In the genomic region with DNA sequence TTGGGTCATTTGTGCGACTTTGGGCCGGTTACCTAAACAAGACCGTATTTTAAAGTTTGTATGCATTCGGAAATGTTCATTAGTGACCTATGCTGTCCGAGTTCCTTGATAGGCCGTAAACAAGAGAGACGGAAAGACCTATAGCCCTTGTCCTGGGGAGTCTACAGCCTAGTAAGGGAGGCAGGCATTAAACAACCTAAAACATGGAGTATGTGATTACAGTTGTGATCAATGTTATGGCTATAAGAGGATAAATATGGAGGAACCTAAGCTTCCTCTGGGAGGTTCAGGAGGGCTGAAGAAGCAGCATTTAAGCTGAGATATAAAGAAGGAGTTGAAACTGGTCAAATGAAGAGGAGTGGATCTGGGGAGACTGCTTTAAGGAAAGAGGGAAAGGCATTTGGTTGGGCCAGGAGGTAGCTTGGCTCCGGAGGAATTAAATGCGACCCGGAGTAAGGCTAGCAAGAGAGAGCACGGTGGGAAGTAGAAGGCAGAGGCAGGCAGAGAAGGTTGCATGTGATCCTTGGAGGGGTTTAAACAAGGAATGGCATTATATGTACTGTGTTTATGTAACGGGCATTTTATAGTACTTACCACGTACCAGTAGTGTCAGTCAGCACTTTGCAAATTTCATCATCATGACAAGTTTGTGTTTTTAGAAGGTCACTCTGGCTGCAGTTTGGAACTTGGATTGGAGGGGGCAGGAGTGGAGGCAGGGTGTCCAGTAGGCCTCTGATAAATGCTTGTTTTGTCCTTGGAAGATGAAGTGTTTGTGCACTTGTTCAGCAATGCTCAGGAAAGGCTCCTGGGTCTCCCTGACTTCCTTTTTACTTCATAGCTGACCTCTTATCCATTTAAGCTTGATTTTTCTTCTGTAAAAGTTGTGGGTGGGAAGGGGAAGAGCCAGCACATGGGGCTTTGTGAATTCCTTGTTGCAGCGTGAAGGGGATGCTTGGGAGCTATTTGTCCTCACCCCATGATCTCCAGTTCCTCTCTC, we compare ENCODE assay signal across 6 cellular contexts. TPM values are rescaled to one million over a fixed set of nuclear protein-coding genes. Genes with fewer than 3 reads are reported as not detected.
A peak's percentile ranks its signal among the peaks of the same experiment; 100 is the strongest.
DNase-seq lines count a peak whose midpoint lies in the region; ATAC-seq, FAIRE-seq and TF ChIP-seq lines count a peak whose summit lies in the region.

No MANE protein-coding gene starts in this region.

- H3K4me2 ChIP-seq in osteoblast (ENCODE audit: insufficient read depth, low read length), result peak overlapping the region; percentile 67

- H3K9me3 ChIP-seq in osteoblast (ENCODE audit: low read depth, low read length), result no peaks in the 10 kb centered on the region

- H3K79me2 ChIP-seq in osteoblast (ENCODE audit: insufficient read depth, low read length), result peaks cover 39% of the 10 kb centered on the region

- ATAC-seq in HG02884 (IDR thresholded peaks at IDR 0.05; ENCODE audit: unreplicated experiment), result no peak

- FAIRE-seq in bronchial epithelial cell (lab: Jason Lieb, UNC), result peak; percentile 28

- H4K20me1 ChIP-seq in osteoblast (ENCODE audit: insufficient read depth, low read length), result peaks cover 18% of the 10 kb centered on the region

- H3K27me3 ChIP-seq in bronchial epithelial cell (ENCODE audit: control insufficient read depth, insufficient read depth, low read length) (no peaks in the 10 kb centered on the region), osteoblast (ENCODE audit: insufficient read depth, low read length) (no peaks in the 10 kb centered on the region)

- H3K36me3 ChIP-seq in bronchial epithelial cell (ENCODE audit: control insufficient read depth, insufficient read depth, low read length) (no peaks in the 10 kb centered on the region), osteoblast (ENCODE audit: insufficient read depth, low read length) (no peaks in the 10 kb centered on the region)

- DNase-seq in Jurkat, Clone E6-1 (ENCODE audit: low read depth, low spot score), result no peak
- DNase-seq in bronchial epithelial cell (ENCODE audit: low read depth), result peak; percentile 68
- DNase-seq in osteoblast (ENCODE audit: insufficient read length, low spot score, missing footprints), result peak; percentile 69
- no peak for DNase-seq in NCI-H2107 treated with DMSO at 0.1 percent for 48 hours (lab: John Stamatoyannopoulos, UW; ENCODE audit: unreplicated experiment)
- no peak for DNase-seq in NK-92 (lab: John Stamatoyannopoulos, UW; ENCODE audit: unreplicated experiment)

- no peak for TF ChIP-seq CTCF in bronchial epithelial cell (IDR thresholded peaks at IDR 0.05; ENCODE audit: insufficient read depth, low read length, severe bottlenecking)
- TF ChIP-seq CTCF in osteoblast (IDR thresholded peaks at IDR 0.05; ENCODE audit: extremely low read depth, low read depth, low read length), result no peak

- H2AFZ ChIP-seq in osteoblast (ENCODE audit: low read length), result peak overlapping the region; percentile 21

- H3K4me3 ChIP-seq in Jurkat, Clone E6-1 (ENCODE audit: low read length), result peak overlapping the region; percentile 65
- no peak overlapping the region for H3K4me3 ChIP-seq in bronchial epithelial cell (ENCODE audit: low read depth, low read length)
- H3K4me3 ChIP-seq in osteoblast (ENCODE audit: insufficient read depth, low read length), result peak overlapping the region; percentile 36

- H3K4me1 ChIP-seq in osteoblast (ENCODE audit: insufficient read depth, low read length), result peaks cover 61% of the 10 kb centered on the region

- peak overlapping the region; percentile 96 for H3K27ac ChIP-seq in osteoblast (ENCODE audit: low read depth, low read length)

RNA-seq across cellular contexts. Expression of a gene that starts 1.0 kb away (rescaled TPM):
- polyA plus RNA-seq in Jurkat, Clone E6-1 (2012; ENCODE audit: insufficient read depth, insufficient read length), result 5.4 TPM
- total RNA-seq in bronchial epithelial cell (89.2 and 99.3 TPM in 2 replicates), osteoblast (101 and 105 TPM in 2 replicates)

RNA-seq across cellular contexts. Expression of a gene that starts 25.4 kb away (rescaled TPM):
- polyA plus RNA-seq in Jurkat, Clone E6-1 (2012; ENCODE audit: insufficient read depth, insufficient read length), result 15.1 TPM
- total RNA-seq in bronchial epithelial cell (3.6 and 4.7 TPM in 2 replicates), osteoblast (56.6 and 57.5 TPM in 2 replicates)

RNA-seq across cellular contexts. Expression of a gene that starts 47.6 kb away (rescaled TPM):
- polyA plus RNA-seq in Jurkat, Clone E6-1 (2012; ENCODE audit: insufficient read depth, insufficient read length), result 12.4 TPM
- 25.5 and 33.7 TPM in 2 replicates for total RNA-seq in bronchial epithelial cell
- 23.5 and 28.9 TPM in 2 replicates for total RNA-seq in osteoblast

RNA-seq across cellular contexts. Expression of a gene that starts 48.8 kb away (rescaled TPM):
- polyA plus RNA-seq in Jurkat, Clone E6-1 (2012; ENCODE audit: insufficient read depth, insufficient read length), result 21.7 TPM
- total RNA-seq in bronchial epithelial cell, result 15.3 and 19.1 TPM in 2 replicates
- 16.5 and 19.9 TPM in 2 replicates for total RNA-seq in osteoblast

RNA-seq across cellular contexts. Expression of a gene that starts 54.8 kb away (rescaled TPM):
- 3.5 TPM for polyA plus RNA-seq in Jurkat, Clone E6-1 (2012; ENCODE audit: insufficient read depth, insufficient read length)
- 7.1 and 9.0 TPM in 2 replicates for total RNA-seq in bronchial epithelial cell
- total RNA-seq in osteoblast, result 4.0 and 7.7 TPM in 2 replicates

Comparison
In these comparisons a context has a peak if more than half of its experiments do, and no peak if none do; other contexts are left out.
1. DNase-seq: peak in bronchial epithelial cell (single experiment) and osteoblast (single experiment); none in Jurkat, Clone E6-1 (single experiment), NCI-H2107 treated with DMSO at 0.1 percent for 48 hours (single experiment) and NK-92 (single experiment).
2. RNA of a gene that starts 25.4 kb away (total RNA-seq): 56.6 to 57.5 TPM in osteoblast; 3.6 to 4.7 TPM in bronchial epithelial cell; every median in the first group is over 10 times any median in the second.